1 cellular context compared by ENCODE assay signal in the genomic region with DNA sequence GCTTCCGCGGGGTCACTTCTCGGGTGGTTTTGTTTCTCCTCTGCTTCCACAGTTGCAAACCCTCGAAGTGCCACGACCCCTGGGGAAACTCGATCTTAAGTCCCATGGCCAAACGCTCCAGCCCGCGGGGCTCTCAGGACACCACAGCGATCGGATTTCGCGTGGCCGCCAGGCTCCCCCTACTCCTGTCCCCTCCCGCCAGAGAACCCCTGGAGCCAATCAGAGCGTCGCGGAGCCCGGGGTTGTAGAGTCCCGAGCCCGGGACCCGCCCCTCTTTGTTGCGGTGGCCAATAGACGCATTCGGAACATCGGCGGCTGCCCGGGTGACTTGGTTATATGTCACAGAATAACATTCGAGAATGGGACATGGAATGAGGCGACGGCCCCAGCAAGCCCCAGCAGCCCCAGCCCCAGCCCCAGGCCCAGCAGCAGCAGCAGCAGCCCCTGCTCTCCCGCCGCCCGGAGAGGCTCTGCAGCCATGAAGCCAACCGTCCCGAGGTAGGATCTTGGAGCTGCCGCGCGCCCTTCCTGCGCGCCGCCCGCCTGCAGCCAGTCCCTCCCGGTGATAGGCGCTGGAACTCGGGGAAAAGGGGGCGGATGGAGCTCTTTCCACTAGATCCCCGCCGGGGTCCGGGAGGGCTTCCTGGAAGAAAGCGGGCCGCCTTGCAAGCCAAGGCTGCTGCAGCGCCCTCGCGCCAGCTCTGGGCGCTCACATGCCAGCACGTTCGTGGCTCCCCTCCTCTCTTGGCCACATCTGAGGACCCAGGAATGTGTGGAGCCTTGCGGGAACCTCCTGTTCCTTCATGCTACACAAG.
A peak's percentile ranks its signal among the peaks of the same experiment; 100 is the strongest.
TF ChIP-seq lines count a peak whose summit lies in the region.

A gene (plus strand): TSS at position 299 of the 815 bp plus-strand sequence. CDS start 1,002 bp downstream, outside the sequence.

TF ChIP-seq in WTC11, 78 proteins besides CTCF, POLR2A, EP300 and RAD21 (continued from another document):
- TF ChIP-seq, protein P1, sequence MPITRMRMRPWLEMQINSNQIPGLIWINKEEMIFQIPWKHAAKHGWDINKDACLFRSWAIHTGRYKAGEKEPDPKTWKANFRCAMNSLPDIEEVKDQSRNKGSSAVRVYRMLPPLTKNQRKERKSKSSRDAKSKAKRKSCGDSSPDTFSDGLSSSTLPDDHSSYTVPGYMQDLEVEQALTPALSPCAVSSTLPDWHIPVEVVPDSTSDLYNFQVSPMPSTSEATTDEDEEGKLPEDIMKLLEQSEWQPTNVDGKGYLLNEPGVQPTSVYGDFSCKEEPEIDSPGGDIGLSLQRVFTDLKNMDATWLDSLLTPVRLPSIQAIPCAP (CRISPR knock-in tag; IDR thresholded peaks at IDR 0.05) = peak; percentile 83
- peak; percentile 79; the same call in 1 of the 2 replicates for TF ChIP-seq SMAD3 (CRISPR knock-in tag; IDR thresholded peaks at IDR 0.05; ENCODE audit: borderline replicate concordance)
- TF ChIP-seq, protein P2, sequence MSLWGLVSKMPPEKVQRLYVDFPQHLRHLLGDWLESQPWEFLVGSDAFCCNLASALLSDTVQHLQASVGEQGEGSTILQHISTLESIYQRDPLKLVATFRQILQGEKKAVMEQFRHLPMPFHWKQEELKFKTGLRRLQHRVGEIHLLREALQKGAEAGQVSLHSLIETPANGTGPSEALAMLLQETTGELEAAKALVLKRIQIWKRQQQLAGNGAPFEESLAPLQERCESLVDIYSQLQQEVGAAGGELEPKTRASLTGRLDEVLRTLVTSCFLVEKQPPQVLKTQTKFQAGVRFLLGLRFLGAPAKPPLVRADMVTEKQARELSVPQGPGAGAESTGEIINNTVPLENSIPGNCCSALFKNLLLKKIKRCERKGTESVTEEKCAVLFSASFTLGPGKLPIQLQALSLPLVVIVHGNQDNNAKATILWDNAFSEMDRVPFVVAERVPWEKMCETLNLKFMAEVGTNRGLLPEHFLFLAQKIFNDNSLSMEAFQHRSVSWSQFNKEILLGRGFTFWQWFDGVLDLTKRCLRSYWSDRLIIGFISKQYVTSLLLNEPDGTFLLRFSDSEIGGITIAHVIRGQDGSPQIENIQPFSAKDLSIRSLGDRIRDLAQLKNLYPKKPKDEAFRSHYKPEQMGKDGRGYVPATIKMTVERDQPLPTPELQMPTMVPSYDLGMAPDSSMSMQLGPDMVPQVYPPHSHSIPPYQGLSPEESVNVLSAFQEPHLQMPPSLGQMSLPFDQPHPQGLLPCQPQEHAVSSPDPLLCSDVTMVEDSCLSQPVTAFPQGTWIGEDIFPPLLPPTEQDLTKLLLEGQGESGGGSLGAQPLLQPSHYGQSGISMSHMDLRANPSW (CRISPR knock-in tag; conservative IDR thresholded peaks at IDR 0.05; ENCODE audit: low read depth) = no peak
- TF ChIP-seq, protein P3, sequence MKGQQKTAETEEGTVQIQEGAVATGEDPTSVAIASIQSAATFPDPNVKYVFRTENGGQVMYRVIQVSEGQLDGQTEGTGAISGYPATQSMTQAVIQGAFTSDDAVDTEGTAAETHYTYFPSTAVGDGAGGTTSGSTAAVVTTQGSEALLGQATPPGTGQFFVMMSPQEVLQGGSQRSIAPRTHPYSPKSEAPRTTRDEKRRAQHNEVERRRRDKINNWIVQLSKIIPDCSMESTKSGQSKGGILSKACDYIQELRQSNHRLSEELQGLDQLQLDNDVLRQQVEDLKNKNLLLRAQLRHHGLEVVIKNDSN (CRISPR knock-in tag; IDR thresholded peaks at IDR 0.05) = no peak
- peak; percentile 0; the same call in 1 of the 2 replicates for TF ChIP-seq SP1 (CRISPR knock-in tag; conservative IDR thresholded peaks at IDR 0.05)
- TF ChIP-seq OVOL2 (CRISPR knock-in tag; IDR thresholded peaks at IDR 0.05; ENCODE audit: borderline replicate concordance) = no peak
- no peak for TF ChIP-seq ZNF671 (CRISPR knock-in tag; IDR thresholded peaks at IDR 0.05)
- TF ChIP-seq ZNF121 (CRISPR knock-in tag; IDR thresholded peaks at IDR 0.05) = no peak
- TF ChIP-seq SOX15 (CRISPR knock-in tag; IDR thresholded peaks at IDR 0.05) = no peak
- 0 out of 2 replicates have a peak, but pooled peaks have one; percentile 30 for TF ChIP-seq ZNF138 (CRISPR knock-in tag; conservative IDR thresholded peaks at IDR 0.05)
- TF ChIP-seq, protein P4, sequence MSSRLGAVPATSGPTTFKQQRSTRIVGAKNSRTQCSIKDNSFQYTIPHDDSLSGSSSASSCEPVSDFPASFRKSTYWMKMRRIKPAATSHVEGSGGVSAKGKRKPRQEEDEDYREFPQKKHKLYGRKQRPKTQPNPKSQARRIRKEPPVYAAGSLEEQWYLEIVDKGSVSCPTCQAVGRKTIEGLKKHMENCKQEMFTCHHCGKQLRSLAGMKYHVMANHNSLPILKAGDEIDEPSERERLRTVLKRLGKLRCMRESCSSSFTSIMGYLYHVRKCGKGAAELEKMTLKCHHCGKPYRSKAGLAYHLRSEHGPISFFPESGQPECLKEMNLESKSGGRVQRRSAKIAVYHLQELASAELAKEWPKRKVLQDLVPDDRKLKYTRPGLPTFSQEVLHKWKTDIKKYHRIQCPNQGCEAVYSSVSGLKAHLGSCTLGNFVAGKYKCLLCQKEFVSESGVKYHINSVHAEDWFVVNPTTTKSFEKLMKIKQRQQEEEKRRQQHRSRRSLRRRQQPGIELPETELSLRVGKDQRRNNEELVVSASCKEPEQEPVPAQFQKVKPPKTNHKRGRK (CRISPR knock-in tag; IDR thresholded peaks at IDR 0.05; ENCODE audit: borderline replicate concordance) = no peak
TF ChIP-seq in WTC11: peak in this region for 16.
